Comparison of ENCODE assay signal across 26 cellular contexts in the genomic region with DNA sequence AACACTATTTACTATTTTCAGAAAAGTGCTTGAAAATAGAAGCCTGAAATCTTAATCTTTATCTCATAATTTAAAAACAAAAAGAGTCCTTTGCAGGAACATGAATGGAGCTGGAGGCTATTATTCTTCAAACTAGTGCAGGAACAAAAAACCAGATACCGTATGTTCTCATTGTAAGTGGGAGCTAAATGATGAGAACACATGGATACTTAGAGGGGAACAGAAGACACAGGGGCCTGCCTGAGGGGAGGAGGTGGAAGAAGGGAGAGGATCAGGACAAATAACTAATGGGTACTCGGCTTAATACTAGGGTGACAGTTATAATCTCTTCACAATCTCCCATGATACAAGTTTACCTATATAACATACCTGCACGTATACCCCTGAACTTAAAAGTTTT.
DNase-seq lines count a peak whose midpoint lies in the region; ATAC-seq and TF ChIP-seq lines count a peak whose summit lies in the region.
"Had no signal": no experiment of that assay in that cellular context is flagged by ENCODE, and none has a peak within 500 bp of the region (broad histone marks: within the 10 kb centered on the region; RNA-seq: fewer than 3 reads in every experiment).

No MANE protein-coding gene starts in this region.

- H3K36me3 Mint-ChIP-seq in chondrocyte (ENCODE audit: low read depth): peaks cover 8% of the 10 kb centered on the region
- peaks cover 17 to 25% of the 10 kb centered on the region in 2 donors for H3K36me3 Mint-ChIP-seq in CD4-positive, alpha-beta memory T cell

- TF ChIP-seq CTCF in BE2C (IDR thresholded peaks at IDR 0.05; ENCODE audit: low read depth, low read length) (no peak), PC-9 (conservative IDR thresholded peaks at IDR 0.05) (no peak), chondrocyte (IDR thresholded peaks at IDR 0.05) (no peak)

- H3K27me3 ChIP-seq in BE2C (no peaks in the 10 kb centered on the region), PC-9 (ENCODE audit: insufficient read depth, low read depth) (no peaks in the 10 kb centered on the region)
- no peaks in the 10 kb centered on the region for H3K27me3 ChIP-seq in CD4-positive, alpha-beta memory T cell (ENCODE audit: insufficient read depth, low read length)
- H3K27me3 ChIP-seq: BLaER1, Peyer's patch had no signal

- H3K4me1 Mint-ChIP-seq in chondrocyte (ENCODE audit: low read depth): peaks cover 4% of the 10 kb centered on the region
- H3K4me1 Mint-ChIP-seq in CD4-positive, alpha-beta memory T cell: peaks cover 0 to 1% (median 0%) of the 10 kb centered on the region in 4 donors

- no TSS peak for BruUV-seq in PC-9 (replicated peaks; lab: Mats Ljungman, UMichigan)

- CTCF ChIA-PET in PC-9 (lab: Charles Lee): no interaction called here
- CTCF ChIA-PET in CD4-positive, alpha-beta memory T cell (lab: Charles Lee; ENCODE audit: partially characterized antibody): no interaction called here

- H3K27ac ChIP-seq in PC-9: no peak overlapping the region
- H3K27ac ChIP-seq in CD4-positive, alpha-beta memory T cell (ENCODE audit: low read depth, low read length): no peak overlapping the region
- H3K27ac ChIP-seq: BLaER1, Peyer's patch had no signal

- H3K79me2 ChIP-seq in PC-9 (ENCODE audit: low read depth): no peaks in the 10 kb centered on the region

- intact Hi-C loops in PC-9 (cut with micrococcal nuclease; ENCODE audit: unreplicated experiment): no loop called here
- intact Hi-C loops in CD4-positive, alpha-beta memory T cell (cut with micrococcal nuclease): no loop called here

- no peak overlapping the region for H2AFZ ChIP-seq in PC-9
- H2AFZ ChIP-seq: GM23338 had no signal

- no peak overlapping the region for H3K4me2 ChIP-seq in PC-9
- H3K4me2 ChIP-seq: GM23338 had no signal

- no peak for ATAC-seq in SK-N-SH treated with all-trans-retinoic acid at 6 μM for 48 hours
- ATAC-seq: GM23338 had no signal

- H3K36me3 ChIP-seq in BE2C (no peaks in the 10 kb centered on the region), PC-9 (ENCODE audit: low read depth) (no peaks in the 10 kb centered on the region)
- no peaks in the 10 kb centered on the region for H3K36me3 ChIP-seq in CD4-positive, alpha-beta memory T cell (ENCODE audit: insufficient read depth, low read length)

- H3F3A ChIP-seq in PC-9 (ENCODE audit: insufficient read depth, low read depth): no peaks in the 10 kb centered on the region

- no peaks in the 10 kb centered on the region for H3K27me3 Mint-ChIP-seq in chondrocyte (ENCODE audit: low read depth)
- no peaks in the 10 kb centered on the region for H3K27me3 Mint-ChIP-seq in CD4-positive, alpha-beta memory T cell
- H3K27me3 Mint-ChIP-seq: CD4-positive, CD25-positive, alpha-beta regulatory T cell had no signal

- H3K4me1 ChIP-seq in BE2C: peaks cover 17% of the 10 kb centered on the region; the same call in 1 of the 2 replicates
- H3K4me1 ChIP-seq in PC-9 (replicated peaks; ENCODE audit: insufficient read depth): no peaks in the 10 kb centered on the region
- no peaks in the 10 kb centered on the region for H3K4me1 ChIP-seq in CD4-positive, alpha-beta memory T cell (ENCODE audit: insufficient read depth, low read length)
- H3K4me1 ChIP-seq: Peyer's patch had no signal

- H3K9me3 ChIP-seq in BE2C: no peaks in the 10 kb centered on the region
- no peaks in the 10 kb centered on the region for H3K9me3 ChIP-seq in PC-9 (ENCODE audit: insufficient read depth, low read depth)
- no peaks in the 10 kb centered on the region for H3K9me3 ChIP-seq in CD4-positive, alpha-beta memory T cell (ENCODE audit: control insufficient read depth in 1 of 2, low read length in 2 of 2)
- H3K9me3 ChIP-seq: BLaER1, Peyer's patch had no signal

- no peak overlapping the region for H3K4me3 Mint-ChIP-seq in chondrocyte (ENCODE audit: unreplicated experiment)
- no peak overlapping the region for H3K4me3 Mint-ChIP-seq in CD4-positive, alpha-beta memory T cell
- H3K4me3 Mint-ChIP-seq: CD4-positive, CD25-positive, alpha-beta regulatory T cell; GM23338; H9; HFFc6 had no signal

- H3K9me3 Mint-ChIP-seq in chondrocyte (ENCODE audit: low read depth): no peaks in the 10 kb centered on the region
- no peaks in the 10 kb centered on the region for H3K9me3 Mint-ChIP-seq in CD4-positive, alpha-beta memory T cell
- H3K9me3 Mint-ChIP-seq: GM23338, HFFc6 had no signal

- no peaks in the 10 kb centered on the region for H3K9me2 ChIP-seq in PC-9 (ENCODE audit: insufficient read depth)

- DNase-seq in BE2C (peak; percentile 45), NCI-H1694 (lab: John Stamatoyannopoulos, UW) (peak; percentile 100), NCI-H69 (lab: John Stamatoyannopoulos, UW) (peak; percentile 53), PC-9 (no peak), kidney tubule cell (ENCODE audit: low spot score) (no peak), chondrocyte (ENCODE audit: low spot score) (no peak)
- no peak for DNase-seq in CD4-positive, alpha-beta memory T cell
- DNase-seq: 8988T; ACHN; CD4-positive, CD25-positive, alpha-beta regulatory T cell; DMS79; EL; GF-D8; H9; HFFc6; Kasumi-1; NCI-H1092 treated with DMSO at 0.1 percent for 48 hours; NCI-H1436 treated with DMSO at 0.1 percent for 48 hours; NCI-H2029; NCI-H345; NCI-H510A treated with DMSO at 0.1 percent for 48 hours; Peyer's patch had no signal

- POLR2A ChIA-PET in PC-9 (lab: Charles Lee; ENCODE audit: unreplicated experiment): no interaction called here
- POLR2A ChIA-PET in CD4-positive, alpha-beta memory T cell (lab: Charles Lee; ENCODE audit: partially characterized antibody): no interaction called here

- no peak overlapping the region for H3K27ac Mint-ChIP-seq in chondrocyte (ENCODE audit: unreplicated experiment)
- H3K27ac Mint-ChIP-seq in CD4-positive, alpha-beta memory T cell: no peak overlapping the region
- H3K27ac Mint-ChIP-seq: CD4-positive, CD25-positive, alpha-beta regulatory T cell; GM23338; H9; HFFc6 had no signal

- H3K4me3 ChIP-seq in BE2C (ENCODE audit: low read depth, low read length) (no peak overlapping the region), PC-9 (no peak overlapping the region)
- H3K4me3 ChIP-seq in CD4-positive, alpha-beta memory T cell (ENCODE audit: low read length in 2 of 2): no peak overlapping the region
- H3K4me3 ChIP-seq: BLaER1, GM23338, K562, Peyer's patch had no signal

- no peaks in the 10 kb centered on the region for H4K20me1 ChIP-seq in PC-9 (ENCODE audit: insufficient read depth)
- H4K20me1 ChIP-seq: BLaER1 had no signal

TF ChIP-seq in SK-N-SH treated with all-trans-retinoic acid at 6 μM for 48 hours, 23 proteins besides CTCF, POLR2A, EP300 and RAD21:
- TF ChIP-seq TCF4 (CRISPR knock-in tag; IDR thresholded peaks at IDR 0.05; ENCODE audit: borderline replicate concordance): peak; percentile 59; the same call in 1 of the 2 replicates
- TF ChIP-seq ZNF8 (CRISPR knock-in tag; IDR thresholded peaks at IDR 0.05): no peak
- no peak for TF ChIP-seq GLIS3 (CRISPR knock-in tag; IDR thresholded peaks at IDR 0.05)

Comparison
In these comparisons a context has a peak if more than half of its experiments do, and no peak if none do; other contexts are left out.
1. DNase-seq: peak in BE2C (single experiment), NCI-H1694 (single experiment) and NCI-H69 (single experiment); none in PC-9 (0 of 2), kidney tubule cell (single experiment), chondrocyte (single experiment) and CD4-positive, alpha-beta memory T cell (0 of 5).